In genomic region chr17:77086433-77087010, GRCh38 we compare ENCODE assay signal across 8 cellular contexts. TPM values are rescaled to one million over a fixed set of nuclear protein-coding genes. Genes with fewer than 3 reads are reported as not detected.
DNase-seq lines count a peak whose midpoint lies in the region; ATAC-seq lines count a peak whose summit lies in the region.

No MANE protein-coding gene starts in this region.

- peak; percentile 49 for ATAC-seq in HG02981 (IDR thresholded peaks at IDR 0.05; ENCODE audit: unreplicated experiment)
- ATAC-seq in HG02571 (IDR thresholded peaks at IDR 0.05; ENCODE audit: unreplicated experiment), result no peak

- peaks cover 27% of the 10 kb centered on the region for H3K36me3 Mint-ChIP-seq in activated CD4-positive, alpha-beta memory T cell treated with anti-CD3 and anti-CD28 coated beads, Interleukin-2, amount 10 ng/mL, durations not matched to agents 7 days and 5 days (ENCODE audit: low read depth)

- DNase-seq in COR-L47 (lab: John Stamatoyannopoulos, UW) (peak; percentile 76), NCI-H748 treated with DMSO at 0.1 percent for 48 hours (lab: John Stamatoyannopoulos, UW) (peak; percentile 66), ecto neural progenitor cell (ENCODE audit: low spot score) (peak; percentile 93), medulla oblongata (ENCODE audit: extremely low spot score) (peak; percentile 69)
- peak; percentile 82 for DNase-seq in activated CD4-positive, alpha-beta memory T cell treated with anti-CD3 and anti-CD28 coated beads, Interleukin-2, amount 10 ng/mL, durations not matched to agents 7 days and 5 days
- DNase-seq in stimulated activated CD8-positive, alpha-beta memory T cell treated with anti-CD3 and anti-CD28 coated beads, Interleukin-15, amount 100 ng/mL, for 1 hour (ENCODE audit: low read depth), result peak; percentile 66

- H3K4me3 Mint-ChIP-seq in activated CD4-positive, alpha-beta memory T cell treated with anti-CD3 and anti-CD28 coated beads, Interleukin-2, amount 10 ng/mL, durations not matched to agents 7 days and 5 days, result no peak overlapping the region

- CTCF ChIA-PET in activated CD4-positive, alpha-beta memory T cell treated with anti-CD3 and anti-CD28 coated beads, Interleukin-2, amount 10 ng/mL, durations not matched to agents 7 days and 5 days (lab: Charles Lee), result interaction anchor here (0.6 to 3.7 kb wide), 24 partner anchors 12 to 335 kb away, joined by 3 to 25 read pairs (median 4); partner anchors contain the start of genes MGAT5B and SEC14L1

- H3K27me3 Mint-ChIP-seq in activated CD4-positive, alpha-beta memory T cell treated with anti-CD3 and anti-CD28 coated beads, Interleukin-2, amount 10 ng/mL, durations not matched to agents 7 days and 5 days, result peaks cover 4% of the 10 kb centered on the region

- no peak overlapping the region for H3K27ac Mint-ChIP-seq in activated CD4-positive, alpha-beta memory T cell treated with anti-CD3 and anti-CD28 coated beads, Interleukin-2, amount 10 ng/mL, durations not matched to agents 7 days and 5 days

- POLR2A ChIA-PET in activated CD4-positive, alpha-beta memory T cell treated with anti-CD3 and anti-CD28 coated beads, Interleukin-2, amount 10 ng/mL, durations not matched to agents 7 days and 5 days (lab: Charles Lee), result interaction anchor here (1.1 to 4.8 kb wide), 4 partner anchors 41 to 162 kb away, joined by 4 to 51 read pairs (median 4); partner anchors contain the start of gene SEC14L1

- H3K9me3 Mint-ChIP-seq in activated CD4-positive, alpha-beta memory T cell treated with anti-CD3 and anti-CD28 coated beads, Interleukin-2, amount 10 ng/mL, durations not matched to agents 7 days and 5 days, result no peaks in the 10 kb centered on the region

- peaks cover 48% of the 10 kb centered on the region for H3K4me1 Mint-ChIP-seq in activated CD4-positive, alpha-beta memory T cell treated with anti-CD3 and anti-CD28 coated beads, Interleukin-2, amount 10 ng/mL, durations not matched to agents 7 days and 5 days

RNA-seq across cellular contexts. Expression of gene SEC14L1, which starts 54.2 kb away (rescaled TPM):
- 10 to 100 TPM; 77.2 to 82.2 TPM for total RNA-seq in activated CD4-positive, alpha-beta memory T cell treated with anti-CD3 and anti-CD28 coated beads, Interleukin-2, amount 10 ng/mL, durations not matched to agents 7 days and 5 days
